In the genomic region with DNA sequence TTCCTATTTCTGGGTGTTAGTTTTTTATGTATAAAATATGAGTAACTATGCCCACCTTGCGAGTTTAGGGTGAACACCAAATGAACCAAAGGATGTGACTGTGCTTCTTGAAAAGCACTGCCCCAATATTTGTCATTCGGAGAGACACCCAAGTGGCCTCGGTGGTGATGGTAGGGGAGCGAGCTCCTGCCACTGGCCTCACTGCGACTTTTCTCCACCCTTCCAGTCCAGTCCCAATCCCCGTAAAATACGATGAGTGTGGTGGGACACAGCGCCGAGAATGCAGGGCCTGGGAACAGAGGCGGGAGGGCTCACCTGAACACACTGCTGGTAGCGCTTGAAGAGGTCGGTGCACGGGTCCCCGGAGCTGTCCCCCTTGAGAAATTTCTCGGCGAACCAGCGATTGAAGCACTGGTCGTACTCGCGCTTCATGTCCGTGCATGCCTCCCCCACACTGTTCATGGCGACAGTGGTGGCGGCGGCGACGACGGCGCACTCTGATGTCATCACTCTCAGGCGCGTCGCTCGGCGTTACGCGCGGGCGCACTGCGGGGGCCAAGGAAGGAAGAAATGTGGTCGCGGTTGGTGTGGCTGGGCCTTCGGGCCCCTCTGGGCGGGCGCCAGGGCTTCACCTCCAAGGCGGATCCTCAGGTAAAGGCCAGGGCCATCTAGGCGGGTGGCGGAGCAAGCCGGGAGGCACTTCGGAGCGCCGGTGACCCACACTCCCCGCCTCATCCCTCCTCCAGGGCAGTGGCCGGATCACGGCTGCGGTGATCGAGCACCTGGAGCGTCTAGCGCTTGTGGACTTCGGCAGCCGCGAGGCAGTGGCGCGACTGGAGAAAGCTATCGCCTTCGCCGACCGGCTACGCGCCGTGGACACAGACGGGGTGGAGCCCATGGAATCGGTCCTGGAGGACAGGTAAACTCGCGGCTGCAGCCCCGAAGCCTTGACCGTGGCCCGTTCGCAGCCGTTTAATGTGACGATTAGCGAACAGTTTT, we compare ENCODE assay signal across 1 cellular context.
TF ChIP-seq lines count a peak whose summit lies in the region.

A gene with protein sequence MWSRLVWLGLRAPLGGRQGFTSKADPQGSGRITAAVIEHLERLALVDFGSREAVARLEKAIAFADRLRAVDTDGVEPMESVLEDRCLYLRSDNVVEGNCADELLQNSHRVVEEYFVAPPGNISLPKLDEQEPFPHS (plus strand): TSS at position 534 of the 999 bp plus-strand sequence. CDS start 37 bp downstream, at position 571.
A gene (minus strand): TSS at position 474 of the 999 bp plus-strand sequence. CDS start 12 bp downstream, at position 462.

TF ChIP-seq in WTC11, 78 proteins besides CTCF, POLR2A, EP300 and RAD21 (continued from another document):
- TF ChIP-seq JUN (CRISPR knock-in tag; IDR thresholded peaks at IDR 0.05): peak; percentile 71; the same call in 1 of the 2 replicates
- TF ChIP-seq NR1H2 (CRISPR knock-in tag; IDR thresholded peaks at IDR 0.05): no peak
- peak; percentile 94 for TF ChIP-seq SP1 (CRISPR knock-in tag; conservative IDR thresholded peaks at IDR 0.05)
- TF ChIP-seq CREM (CRISPR knock-in tag; IDR thresholded peaks at IDR 0.05): peak; percentile 100
- peak; percentile 96 for TF ChIP-seq TP53 (CRISPR knock-in tag; IDR thresholded peaks at IDR 0.05)
- peak; percentile 99 for TF ChIP-seq ATF1 (CRISPR knock-in tag; IDR thresholded peaks at IDR 0.05)
- TF ChIP-seq, protein P1, sequence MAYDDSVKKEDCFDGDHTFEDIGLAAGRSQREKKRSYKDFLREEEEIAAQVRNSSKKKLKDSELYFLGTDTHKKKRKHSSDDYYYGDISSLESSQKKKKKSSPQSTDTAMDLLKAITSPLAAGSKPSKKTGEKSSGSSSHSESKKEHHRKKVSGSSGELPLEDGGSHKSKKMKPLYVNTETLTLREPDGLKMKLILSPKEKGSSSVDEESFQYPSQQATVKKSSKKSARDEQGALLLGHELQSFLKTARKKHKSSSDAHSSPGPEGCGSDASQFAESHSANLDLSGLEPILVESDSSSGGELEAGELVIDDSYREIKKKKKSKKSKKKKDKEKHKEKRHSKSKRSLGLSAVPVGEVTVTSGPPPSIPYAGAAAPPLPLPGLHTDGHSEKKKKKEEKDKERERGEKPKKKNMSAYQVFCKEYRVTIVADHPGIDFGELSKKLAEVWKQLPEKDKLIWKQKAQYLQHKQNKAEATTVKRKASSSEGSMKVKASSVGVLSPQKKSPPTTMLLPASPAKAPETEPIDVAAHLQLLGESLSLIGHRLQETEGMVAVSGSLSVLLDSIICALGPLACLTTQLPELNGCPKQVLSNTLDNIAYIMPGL (CRISPR knock-in tag; IDR thresholded peaks at IDR 0.05): peak; percentile 97
